ENCODE assay signal across 2 cellular contexts in genomic region chr5:160207061-160207460, GRCh38.
TF ChIP-seq lines count a peak whose summit lies in the region.

No MANE protein-coding gene starts in this region.

TF ChIP-seq in Ishikawa, 13 proteins besides CTCF, POLR2A, EP300 and RAD21 (continued from another document):
- TF ChIP-seq USF1 (IDR thresholded peaks at IDR 0.05) (peak; percentile 49; the same call in 1 of the 2 replicates), ZBTB7A (IDR thresholded peaks at IDR 0.05; ENCODE audit: low read depth) (no peak)

TF ChIP-seq in K562, 482 proteins besides CTCF, POLR2A, EP300 and RAD21 (continued from another document):
- peak; percentile 73 for TF ChIP-seq TFE3 (CRISPR knock-in tag; IDR thresholded peaks at IDR 0.05)
- no peak for TF ChIP-seq ESRRB (CRISPR knock-in tag; IDR thresholded peaks at IDR 0.05; ENCODE audit: borderline replicate concordance)
- TF ChIP-seq ZNF436 (CRISPR knock-in tag; IDR thresholded peaks at IDR 0.05) = no peak
- no peak for TF ChIP-seq SMARCA4 (IDR thresholded peaks at IDR 0.05)
- TF ChIP-seq USF2 (CRISPR knock-in tag; IDR thresholded peaks at IDR 0.05) = peak; percentile 49
- TF ChIP-seq PRDM10 (IDR thresholded peaks at IDR 0.05; ENCODE audit: partially characterized antibody) = no peak
- peak; percentile 62 for TF ChIP-seq RAD51 (IDR thresholded peaks at IDR 0.05; ENCODE audit: borderline replicate concordance, low read depth)
- no peak for TF ChIP-seq JUN (IDR thresholded peaks at IDR 0.05; ENCODE audit: borderline replicate concordance, low read depth, low read length)
- no peak for TF ChIP-seq JUN (CRISPR knock-in tag; IDR thresholded peaks at IDR 0.05; ENCODE audit: borderline replicate concordance)
- TF ChIP-seq CBFA2T2 (conservative IDR thresholded peaks at IDR 0.05) = peak; percentile 13; the same call in 1 of the 2 replicates
- no peak for TF ChIP-seq STAT5A (IDR thresholded peaks at IDR 0.05; ENCODE audit: borderline replicate concordance, low read length)
TF ChIP-seq in K562: peak in this region for 5.
